7 cellular contexts compared by ENCODE assay signal in genomic region chr11:68270334-68271022, GRCh38. TPM values are rescaled to one million over a fixed set of nuclear protein-coding genes. Genes with fewer than 3 reads are reported as not detected.
A peak's percentile ranks its signal among the peaks of the same experiment; 100 is the strongest.
DNase-seq lines count a peak whose midpoint lies in the region; ATAC-seq and TF ChIP-seq lines count a peak whose summit lies in the region.

No MANE protein-coding gene starts in this region.

- H3F3A ChIP-seq in smooth muscle cell (ENCODE audit: low read depth) = no peaks in the 10 kb centered on the region

- H3K4me3 ChIP-seq in iPS-18c (ENCODE audit: insufficient read depth, low read depth, low read length) = peak overlapping the region; percentile 88
- H3K4me3 ChIP-seq in smooth muscle cell = peak overlapping the region; percentile 94

- H4K20me1 ChIP-seq in smooth muscle cell (ENCODE audit: low read depth) = peaks cover 49% of the 10 kb centered on the region

- POLR2A ChIA-PET in activated CD8-positive, alpha-beta T cell treated with anti-CD3 and anti-CD28 coated beads, Interleukin-2, amount 10 ng/mL, durations not matched to agents 7 days and 5 days (lab: Charles Lee) = interaction anchor here (1.7 kb wide), 1 partner anchor 112 kb away, joined by 5 read pairs; no protein-coding TSS in a partner anchor

- peaks cover 39% of the 10 kb centered on the region for H3K4me1 Mint-ChIP-seq in HFFc6 (ENCODE audit: low read depth)
- peaks cover 50% of the 10 kb centered on the region for H3K4me1 Mint-ChIP-seq in activated CD8-positive, alpha-beta T cell treated with anti-CD3 and anti-CD28 coated beads, Interleukin-2, amount 10 ng/mL, durations not matched to agents 7 days and 5 days (ENCODE audit: low read depth)

- peak overlapping the region; percentile 99 for H3K27ac Mint-ChIP-seq in HFFc6
- peak overlapping the region; percentile 98 for H3K27ac Mint-ChIP-seq in activated CD8-positive, alpha-beta T cell treated with anti-CD3 and anti-CD28 coated beads, Interleukin-2, amount 10 ng/mL, durations not matched to agents 7 days and 5 days

- no peaks in the 10 kb centered on the region for H3K9me3 Mint-ChIP-seq in HFFc6
- H3K9me3 Mint-ChIP-seq in activated CD8-positive, alpha-beta T cell treated with anti-CD3 and anti-CD28 coated beads, Interleukin-2, amount 10 ng/mL, durations not matched to agents 7 days and 5 days (ENCODE audit: insufficient read depth) = no peaks in the 10 kb centered on the region

- H2AFZ ChIP-seq in smooth muscle cell (ENCODE audit: low read depth) = no peak overlapping the region

- CTCF ChIA-PET in activated CD8-positive, alpha-beta T cell treated with anti-CD3 and anti-CD28 coated beads, Interleukin-2, amount 10 ng/mL, durations not matched to agents 7 days and 5 days (lab: Charles Lee) = interaction anchor here (0.8 to 6.2 kb wide), 10 partner anchors 8 to 240 kb away, joined by 3 to 79 read pairs (median 4); partner anchors contain the start of genes NDUFS8 and PPP6R3

- peak overlapping the region; percentile 99 for H3K9ac ChIP-seq in smooth muscle cell (ENCODE audit: low read depth)

- H3K4me2 ChIP-seq in smooth muscle cell = peak overlapping the region; percentile 93

- TF ChIP-seq CTCF in HFFc6 (IDR thresholded peaks at IDR 0.05) = no peak
- no peak for TF ChIP-seq CTCF in smooth muscle cell (IDR thresholded peaks at IDR 0.05; ENCODE audit: borderline replicate concordance, insufficient read depth, poor library complexity, severe bottlenecking)

- peaks cover 17% of the 10 kb centered on the region for H3K36me3 Mint-ChIP-seq in HFFc6 (ENCODE audit: low read depth)
- H3K36me3 Mint-ChIP-seq in activated CD8-positive, alpha-beta T cell treated with anti-CD3 and anti-CD28 coated beads, Interleukin-2, amount 10 ng/mL, durations not matched to agents 7 days and 5 days (ENCODE audit: low read depth) = peaks cover 33% of the 10 kb centered on the region

- ATAC-seq in activated CD8-positive, alpha-beta T cell treated with anti-CD3 and anti-CD28 coated beads, Interleukin-2, amount 10 ng/mL, durations not matched to agents 7 days and 5 days = no peak

- H3K9me3 ChIP-seq in iPS-18c (ENCODE audit: control insufficient read depth, insufficient read depth, low read length) = peaks cover 4% of the 10 kb centered on the region
- H3K9me3 ChIP-seq in smooth muscle cell (replicated peaks; ENCODE audit: low read depth) = no peaks in the 10 kb centered on the region

- H3K27me3 Mint-ChIP-seq in HFFc6 (ENCODE audit: insufficient read depth) = peaks cover 3% of the 10 kb centered on the region
- H3K27me3 Mint-ChIP-seq in activated CD8-positive, alpha-beta T cell treated with anti-CD3 and anti-CD28 coated beads, Interleukin-2, amount 10 ng/mL, durations not matched to agents 7 days and 5 days (ENCODE audit: low read depth) = no peaks in the 10 kb centered on the region

- H3K27me3 ChIP-seq in smooth muscle cell (ENCODE audit: low read depth) = no peaks in the 10 kb centered on the region

- H3K4me1 ChIP-seq in smooth muscle cell (ENCODE audit: low read depth) = peaks cover 12% of the 10 kb centered on the region

- H3K79me2 ChIP-seq in smooth muscle cell (ENCODE audit: low read depth) = peaks cover 47% of the 10 kb centered on the region

- DNase-seq in HFFc6 = no peak
- no peak for DNase-seq in activated CD8-positive, alpha-beta T cell treated with anti-CD3 and anti-CD28 coated beads, Interleukin-2, amount 10 ng/mL, durations not matched to agents 7 days and 5 days
- DNase-seq in smooth muscle cell (lab: John Stamatoyannopoulos, UW; ENCODE audit: unreplicated experiment) = no peak
- no peak for DNase-seq in pons (ENCODE audit: low spot score)
- DNase-seq in NOMO-1 treated with dmso at 0.1 percent for 144 hours (lab: John Stamatoyannopoulos, UW; ENCODE audit: unreplicated experiment) = no peak
- DNase-seq in NCI-H748 (lab: John Stamatoyannopoulos, UW; ENCODE audit: unreplicated experiment) = no peak

- peak overlapping the region; percentile 99 for H3K27ac ChIP-seq in smooth muscle cell (ENCODE audit: low read depth)

- 75% methylated on average over 7 of the region's 7 CpGs for WGBS in smooth muscle cell (ENCODE audit: low lambda C conversion rate)

- H3K4me3 Mint-ChIP-seq in HFFc6 = peak overlapping the region; percentile 95
- H3K4me3 Mint-ChIP-seq in activated CD8-positive, alpha-beta T cell treated with anti-CD3 and anti-CD28 coated beads, Interleukin-2, amount 10 ng/mL, durations not matched to agents 7 days and 5 days = peak overlapping the region; percentile 93

- no peaks in the 10 kb centered on the region for H3K36me3 ChIP-seq in smooth muscle cell (ENCODE audit: low read depth)

RNA-seq across cellular contexts. Expression of gene C11orf24, which starts 1.3 kb away (rescaled TPM):
- 100 to 1,000 TPM in 3 of 6 experiments, 10 to 100 TPM in 3; 88.4 to 126 (median 101) TPM for total RNA-seq in HFFc6 (2021; fragmentation: NEBNext Ultra II Directional; extraction: Animal tissue kit (Norgen Biotek cat#: 25700))
- 10 to 100 TPM; 29.2 to 30.0 TPM for total RNA-seq in activated CD8-positive, alpha-beta T cell treated with anti-CD3 and anti-CD28 coated beads, Interleukin-2, amount 10 ng/mL, durations not matched to agents 7 days and 5 days
- 48.6 and 58.1 TPM in 2 replicates for total RNA-seq in smooth muscle cell
- polyA plus RNA-seq in smooth muscle cell = 94.1 and 97.5 TPM in 2 replicates

RNA-seq across cellular contexts. Expression of gene LRP5, which starts 41.9 kb away (rescaled TPM):
- total RNA-seq in HFFc6 (2021; fragmentation: NEBNext Ultra II Directional; extraction: Animal tissue kit (Norgen Biotek cat#: 25700)) = 10 to 100 TPM in 2 of 6 experiments, 1 to 10 TPM in 4; 2.5 to 14.9 (median 3.8) TPM
- total RNA-seq in activated CD8-positive, alpha-beta T cell treated with anti-CD3 and anti-CD28 coated beads, Interleukin-2, amount 10 ng/mL, durations not matched to agents 7 days and 5 days = 10 to 100 TPM; 37.1 to 46.3 TPM
- total RNA-seq in smooth muscle cell = 16.1 and 17.7 TPM in 2 replicates
- 26.5 and 26.6 TPM in 2 replicates for polyA plus RNA-seq in smooth muscle cell

RNA-seq across cellular contexts. Expression of gene KMT5B, which starts 57.4 kb away (rescaled TPM):
- total RNA-seq in HFFc6 (2021; fragmentation: NEBNext Ultra II Directional; extraction: Animal tissue kit (Norgen Biotek cat#: 25700)) = 10 to 100 TPM; 20.3 to 23.7 (median 22.4) TPM
- total RNA-seq in activated CD8-positive, alpha-beta T cell treated with anti-CD3 and anti-CD28 coated beads, Interleukin-2, amount 10 ng/mL, durations not matched to agents 7 days and 5 days = 10 to 100 TPM; 18.7 to 21.9 TPM
- total RNA-seq in smooth muscle cell = 26.5 and 35.0 TPM in 2 replicates
- polyA plus RNA-seq in smooth muscle cell = 32.1 and 32.9 TPM in 2 replicates
